Comparison of ENCODE assay signal across 8 cellular contexts in the genomic region with DNA sequence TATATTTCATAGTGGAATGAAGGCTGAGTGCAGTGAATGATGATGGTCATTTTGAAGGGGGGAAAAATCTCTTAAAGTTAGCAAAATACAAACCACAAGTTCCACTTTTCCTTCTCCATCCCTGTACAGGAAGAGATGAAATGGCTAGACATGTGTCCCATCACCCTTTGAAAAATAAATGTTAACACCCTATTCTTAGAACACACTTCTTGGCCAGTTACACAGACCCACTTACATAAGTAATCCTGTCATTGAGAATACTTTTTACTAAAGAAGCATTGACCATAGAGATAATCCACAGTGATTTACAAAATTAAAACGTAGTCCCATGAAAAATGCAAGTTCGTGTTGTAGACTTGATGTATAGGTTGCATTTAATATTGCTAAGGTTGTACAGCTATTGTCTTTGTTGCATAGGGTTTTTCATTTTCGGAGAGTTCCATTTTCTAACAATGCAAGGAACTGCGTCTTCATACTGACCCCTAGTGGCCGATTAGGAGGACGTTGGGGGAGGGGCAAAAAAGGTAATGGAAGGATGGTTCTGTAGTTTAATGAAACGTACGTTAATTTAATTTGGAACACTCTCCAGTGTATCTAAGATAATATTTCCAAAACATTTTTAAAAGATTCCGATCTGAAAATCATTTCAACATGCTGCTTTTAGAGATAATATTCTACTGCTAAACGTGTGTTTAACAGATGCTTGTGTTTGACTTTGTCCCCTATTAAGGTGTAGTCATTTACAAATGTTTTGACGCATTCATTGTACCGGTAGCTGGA.
DNase-seq lines count a peak whose midpoint lies in the region; ATAC-seq lines count a peak whose summit lies in the region.

No MANE protein-coding gene starts in this region.

- ATAC-seq in HG02870 (IDR thresholded peaks at IDR 0.05; ENCODE audit: unreplicated experiment) (peak; percentile 45), GM18511 (IDR thresholded peaks at IDR 0.05; ENCODE audit: unreplicated experiment) (no peak)

- DNase-seq in ELF-1 (ENCODE audit: low read depth, low spot score) (peak; percentile 32), NCI-H526 (lab: John Stamatoyannopoulos, UW) (peak; percentile 34 to 70), dermis blood vessel endothelial cell (peak; percentile 75), lung microvascular endothelial cell (ENCODE audit: low read depth in 2 of 2) (peak; percentile 65 to 76)
- DNase-seq in activated CD4-positive, alpha-beta T cell treated with anti-CD3 and anti-CD28 coated beads, Interleukin-2, amount 50 U/mL, for 24 hours (ENCODE audit: low read depth in 1 of 2, low spot score in 1 of 2): peak; percentile 23 to 77
- DNase-seq in stimulated activated CD8-positive, alpha-beta memory T cell treated with anti-CD3 and anti-CD28 coated beads, Interleukin-12 subunit alpha, Interleukin-12 subunit beta, amount 100 ng/mL, for 24 hours (ENCODE audit: extremely low read depth): peak; percentile 9

Comparison
In these comparisons a context has a peak if more than half of its experiments do, and no peak if none do; other contexts are left out.
1. DNase-seq: peak in every context shown above with its lines; median percentile 75 in dermis blood vessel endothelial cell; 70 in lung microvascular endothelial cell; 52 in NCI-H526; 50 in activated CD4-positive, alpha-beta T cell treated with anti-CD3 and anti-CD28 coated beads, Interleukin-2, amount 50 U/mL, for 24 hours; 32 in ELF-1; 9 in stimulated activated CD8-positive, alpha-beta memory T cell treated with anti-CD3 and anti-CD28 coated beads, Interleukin-12 subunit alpha, Interleukin-12 subunit beta, amount 100 ng/mL, for 24 hours.